Comparison of ENCODE assay signal across 24 cellular contexts in the genomic region with DNA sequence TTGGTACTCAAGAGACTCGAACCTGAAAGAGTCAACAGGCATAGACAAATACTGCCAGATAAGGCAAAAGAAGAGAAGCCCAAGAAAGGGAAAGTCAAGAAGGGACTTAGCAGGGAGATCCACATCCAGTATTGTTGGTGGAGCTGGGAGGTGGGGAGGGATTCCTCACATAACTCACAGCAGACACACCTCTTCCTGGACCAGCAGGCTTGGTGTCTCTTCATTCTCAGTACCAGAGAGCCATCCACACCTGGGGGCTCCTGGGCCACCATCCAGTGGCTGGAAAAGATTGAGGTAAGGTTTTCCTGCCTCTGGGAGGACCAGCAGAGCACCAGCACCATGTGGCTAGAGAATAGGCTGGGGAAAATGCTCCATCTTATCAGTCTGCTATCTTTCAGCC.
DNase-seq lines count a peak whose midpoint lies in the region; ATAC-seq, FAIRE-seq and TF ChIP-seq lines count a peak whose summit lies in the region.
"Had no signal": no experiment of that assay in that cellular context is flagged by ENCODE, and none has a peak within 500 bp of the region (broad histone marks: within the 10 kb centered on the region; RNA-seq: fewer than 3 reads in every experiment).

No MANE protein-coding gene starts in this region.

- H2BK120ac ChIP-seq in IMR-90 (ENCODE audit: low read depth, low read length) (no peak overlapping the region), H1 (replicated peaks; ENCODE audit: low read depth, low read length) (no peak overlapping the region), trophoblast cell (ENCODE audit: insufficient read depth, low read length, poor library complexity) (no peak overlapping the region)

- H2BK5ac ChIP-seq in IMR-90 (ENCODE audit: low read depth, low read length, poor library complexity, severe bottlenecking) (no peak overlapping the region), H1 (ENCODE audit: low read depth, low read length) (no peak overlapping the region), trophoblast cell (ENCODE audit: low read depth, low read length, poor library complexity) (no peak overlapping the region)

- H3K4me1 Mint-ChIP-seq in activated naive CD4-positive, alpha-beta T cell treated with anti-CD3 and anti-CD28 coated beads, Interleukin-2, amount 10 ng/mL, durations not matched to agents 7 days and 5 days = no peaks in the 10 kb centered on the region
- H3K4me1 Mint-ChIP-seq: B cell had no signal

- no peak for TF ChIP-seq EP300 in H1 (IDR thresholded peaks at IDR 0.05; ENCODE audit: borderline replicate concordance in 1 of 2, low read depth in 2 of 2, low read length in 2 of 2)

- H3K18ac ChIP-seq in IMR-90 (ENCODE audit: low read depth, low read length) (no peak overlapping the region), H1 (ENCODE audit: extremely low read depth, low read length) (no peak overlapping the region), trophoblast cell (ENCODE audit: low read length) (no peak overlapping the region)

- H4K8ac ChIP-seq in IMR-90 (ENCODE audit: low read depth in 2 of 2, low read length in 2 of 2) (no peak overlapping the region), H1 (ENCODE audit: extremely low read depth, insufficient read depth, low read length) (no peak overlapping the region), trophoblast cell (ENCODE audit: low read depth, low read length) (no peak overlapping the region)

- peak overlapping the region; percentile 26 for H2AFZ ChIP-seq in IMR-90 (replicated peaks; ENCODE audit: low read length, poor library complexity)
- no peak overlapping the region for H2AFZ ChIP-seq in H1 (ENCODE audit: low read length)
- H2AFZ ChIP-seq in trophoblast cell (ENCODE audit: insufficient read depth, low read length, poor library complexity) = no peak overlapping the region
- H2AFZ ChIP-seq: GM23338 had no signal

- dilution Hi-C loops in IMR-90 (cut with HindIII; ENCODE audit: low sequenced_read_pairs, unreplicated experiment) = no loop called here

- H4K20me1 ChIP-seq in IMR-90 (ENCODE audit: insufficient read depth, low read length) (no peaks in the 10 kb centered on the region), H1 (replicated peaks in 1 of 2; ENCODE audit: control insufficient read depth in 1 of 2, insufficient read depth in 2 of 2, low read length in 2 of 2) (no peaks in the 10 kb centered on the region)
- H4K20me1 ChIP-seq: BLaER1 treated with 17β-estradiol and CSF1 and Interleukin-3, amounts not matched to agents 10 nM and 100 nM had no signal

- no peak overlapping the region for H4K12ac ChIP-seq in trophoblast cell (ENCODE audit: low read depth, low read length)

- H3K27me3 ChIP-seq in IMR-90 (ENCODE audit: control insufficient read depth, insufficient read depth, low read length) = no peaks in the 10 kb centered on the region; the same call in 1 of the 2 replicates
- no peaks in the 10 kb centered on the region for H3K27me3 ChIP-seq in H1 (replicated peaks in 1 of 4; ENCODE audit: control insufficient read depth in 3 of 4, extremely low read depth in 1 of 4, insufficient read depth in 3 of 4, low read length in 3 of 4)
- no peaks in the 10 kb centered on the region for H3K27me3 ChIP-seq in trophoblast cell (ENCODE audit: insufficient read depth, low read length)
- H3K27me3 ChIP-seq: BLaER1 treated with 17β-estradiol and CSF1 and Interleukin-3, amounts not matched to agents 10 nM and 100 nM had no signal

- H3K79me1 ChIP-seq in IMR-90 (ENCODE audit: low read depth in 1 of 2, low read length in 2 of 2) (no peaks in the 10 kb centered on the region), H1 (ENCODE audit: low read depth, low read length) (no peaks in the 10 kb centered on the region), trophoblast cell (ENCODE audit: low read length) (no peaks in the 10 kb centered on the region)

- peaks cover 4% of the 10 kb centered on the region for H3K27me3 Mint-ChIP-seq in activated naive CD4-positive, alpha-beta T cell treated with anti-CD3 and anti-CD28 coated beads, Interleukin-2, amount 10 ng/mL, durations not matched to agents 7 days and 5 days
- H3K27me3 Mint-ChIP-seq: B cell, IgD-negative memory B cell had no signal

- H3K36me3 ChIP-seq in IMR-90 (ENCODE audit: control insufficient read depth, insufficient read depth, low read length) (no peaks in the 10 kb centered on the region), H1 (ENCODE audit: control insufficient read depth in 2 of 4, insufficient read depth in 4 of 4, low read length in 3 of 4) (no peaks in the 10 kb centered on the region), trophoblast cell (ENCODE audit: control insufficient read depth in 1 of 2, insufficient read depth in 2 of 2, low read length in 2 of 2) (no peaks in the 10 kb centered on the region)
- H3K36me3 ChIP-seq: BLaER1 treated with 17β-estradiol and CSF1 and Interleukin-3, amounts not matched to agents 10 nM and 100 nM had no signal

- POLR2A ChIA-PET in IMR-90 (lab: Charles Lee; ENCODE audit: unreplicated experiment) = no interaction called here
- POLR2A ChIA-PET in H1 (lab: Charles Lee; ENCODE audit: partially characterized antibody) = no interaction called here

- no peak for TF ChIP-seq RAD21 in IMR-90 (IDR thresholded peaks at IDR 0.05; ENCODE audit: low read length)
- no peak for TF ChIP-seq RAD21 in H1 (IDR thresholded peaks at IDR 0.05 in 1 of 2, conservative IDR thresholded peaks at IDR 0.05 in 1 of 2; ENCODE audit: low read depth in 2 of 2, low read length in 2 of 2)

- H3K36me3 Mint-ChIP-seq in activated naive CD4-positive, alpha-beta T cell treated with anti-CD3 and anti-CD28 coated beads, Interleukin-2, amount 10 ng/mL, durations not matched to agents 7 days and 5 days = no peaks in the 10 kb centered on the region
- H3K36me3 Mint-ChIP-seq: CD8-positive, alpha-beta T cell; IgD-negative memory B cell had no signal

- H3K9ac ChIP-seq in IMR-90 (ENCODE audit: low read depth, low read length) = no peak overlapping the region
- no peak overlapping the region for H3K9ac ChIP-seq in H1 (replicated peaks in 1 of 4; ENCODE audit: extremely low read depth in 1 of 4, low read depth in 3 of 4, low read length in 3 of 4)
- H3K9ac ChIP-seq in trophoblast cell (ENCODE audit: low read length) = no peak overlapping the region
- H3K9ac ChIP-seq: BLaER1 treated with 17β-estradiol and CSF1 and Interleukin-3, amounts not matched to agents 10 nM and 100 nM had no signal

- CTCF ChIA-PET in IMR-90 (lab: Yijun Ruan, JAX) = no interaction called here
- CTCF ChIA-PET in H1 (lab: Charles Lee; ENCODE audit: partially characterized antibody) = no interaction called here
- CTCF ChIA-PET in activated naive CD4-positive, alpha-beta T cell treated with anti-CD3 and anti-CD28 coated beads, Interleukin-2, amount 10 ng/mL, durations not matched to agents 7 days and 5 days (lab: Charles Lee) = no interaction called here

- H3K4me2 ChIP-seq in IMR-90 (ENCODE audit: low read depth, low read length) = no peak overlapping the region
- H3K4me2 ChIP-seq in H1 (ENCODE audit: insufficient read depth in 1 of 2, low read depth in 2 of 2, low read length in 2 of 2) = no peak overlapping the region
- H3K4me2 ChIP-seq in trophoblast cell (ENCODE audit: low read length) = no peak overlapping the region
- H3K4me2 ChIP-seq: BLaER1 treated with 17β-estradiol and CSF1 and Interleukin-3, amounts not matched to agents 10 nM and 100 nM; GM23338 had no signal

- H3K9me3 Mint-ChIP-seq in activated naive CD4-positive, alpha-beta T cell treated with anti-CD3 and anti-CD28 coated beads, Interleukin-2, amount 10 ng/mL, durations not matched to agents 7 days and 5 days = peaks cover 2% of the 10 kb centered on the region
- H3K9me3 Mint-ChIP-seq: GM23338 had no signal

- H2BK12ac ChIP-seq in H1 (ENCODE audit: low read depth, low read length) = no peak overlapping the region
- H2BK12ac ChIP-seq in trophoblast cell (ENCODE audit: low read length) = peak overlapping the region; percentile 22

- in situ Hi-C loops in IMR-90 (cut with MboI; ENCODE audit: low sequenced_read_pairs) = no loop called here

- no peak overlapping the region for H2AK9ac ChIP-seq in IMR-90 (replicated peaks; ENCODE audit: low read depth, low read length, poor library complexity)

- H4K5ac ChIP-seq in IMR-90 (ENCODE audit: low read depth, low read length) (no peak overlapping the region), H1 (ENCODE audit: insufficient read length, low read depth, low read length) (no peak overlapping the region)

- no peak for DNase-seq in IMR-90
- no peak for DNase-seq in H1 (ENCODE audit: low read depth in 1 of 2, low spot score in 2 of 2)
- DNase-seq in iPS-NIHi7 (ENCODE audit: extremely low spot score) = peak; percentile 22
- DNase-seq in trophoblast cell = no peak
- DNase-seq in ecto neural progenitor cell (ENCODE audit: low spot score) = no peak
- no peak for DNase-seq in activated naive CD4-positive, alpha-beta T cell treated with anti-CD3 and anti-CD28 coated beads, Interleukin-2, amount 10 ng/mL, durations not matched to agents 7 days and 5 days
- DNase-seq: 8988T; Calu3; CD8-positive, alpha-beta T cell; DMS 273 treated with DMSO at 0.1 percent for 48 hours; DMS53; DND-41; EL; H7; HFFc6 had no signal

- H3K14ac ChIP-seq in IMR-90 (replicated peaks; ENCODE audit: low read depth, low read length) = no peak overlapping the region
- no peak overlapping the region for H3K14ac ChIP-seq in H1 (ENCODE audit: insufficient read length)
- no peak overlapping the region for H3K14ac ChIP-seq in trophoblast cell (ENCODE audit: low read length)

- H3K23ac ChIP-seq in IMR-90 (ENCODE audit: low read depth, low read length) (no peak overlapping the region), H1 (ENCODE audit: insufficient read length) (no peak overlapping the region), trophoblast cell (ENCODE audit: low read length) (no peak overlapping the region)

- no peak for TF ChIP-seq POLR2A in IMR-90 (IDR thresholded peaks at IDR 0.05; ENCODE audit: low read depth, low read length)
- TF ChIP-seq POLR2A in H1 (IDR thresholded peaks at IDR 0.05; ENCODE audit: control extremely low read depth in 1 of 2, low read depth in 2 of 2, low read length in 2 of 2) = no peak

- no peak overlapping the region for H2BK20ac ChIP-seq in IMR-90 (ENCODE audit: low read depth, low read length)
- H2BK20ac ChIP-seq in H1 (ENCODE audit: low read length) = no peak overlapping the region

- H3K79me2 ChIP-seq in H1 (ENCODE audit: control insufficient read depth in 1 of 2, insufficient read depth in 2 of 2, low read length in 2 of 2) = no peaks in the 10 kb centered on the region
- H3K79me2 ChIP-seq in trophoblast cell (ENCODE audit: control insufficient read depth, insufficient read depth, low read length, poor library complexity) = no peaks in the 10 kb centered on the region

- no peak overlapping the region for H3K27ac ChIP-seq in IMR-90 (ENCODE audit: insufficient read depth, low read length)
- H3K27ac ChIP-seq in H1 (ENCODE audit: low read depth, low read length) = no peak overlapping the region
- no peak overlapping the region for H3K27ac ChIP-seq in trophoblast cell (ENCODE audit: low read depth, low read length)
- H3K27ac ChIP-seq: BLaER1 treated with 17β-estradiol and CSF1 and Interleukin-3, amounts not matched to agents 10 nM and 100 nM had no signal

- no peak overlapping the region for H3K27ac Mint-ChIP-seq in activated naive CD4-positive, alpha-beta T cell treated with anti-CD3 and anti-CD28 coated beads, Interleukin-2, amount 10 ng/mL, durations not matched to agents 7 days and 5 days
- H3K27ac Mint-ChIP-seq: B cell; CD8-positive, alpha-beta T cell; GM23338; HFFc6; IgD-negative memory B cell had no signal

- FAIRE-seq in H1 (lab: Jason Lieb, UNC) = no peak
- FAIRE-seq: GM12878, GM19239, HTR-8/SVneo had no signal

- H3K56ac ChIP-seq in IMR-90 (ENCODE audit: extremely low read depth, insufficient read depth, low read length) = no peak overlapping the region
- H3K56ac ChIP-seq in H1 (replicated peaks; ENCODE audit: insufficient read length, low read depth, low read length) = no peak overlapping the region

- no peaks in the 10 kb centered on the region for H3K4me1 ChIP-seq in IMR-90 (ENCODE audit: control insufficient read depth, insufficient read depth, low read length)
- no peaks in the 10 kb centered on the region for H3K4me1 ChIP-seq in H1 (replicated peaks in 1 of 4; ENCODE audit: control insufficient read depth in 3 of 4, insufficient read depth in 4 of 4, low read length in 3 of 4)
- H3K4me1 ChIP-seq in trophoblast cell (ENCODE audit: control insufficient read depth in 1 of 2, insufficient read depth in 2 of 2, low read length in 2 of 2) = peaks cover 4 to 6% of the 10 kb centered on the region in 2 experiments
- H3K4me1 ChIP-seq: BLaER1 treated with 17β-estradiol and CSF1 and Interleukin-3, amounts not matched to agents 10 nM and 100 nM had no signal

- intact Hi-C loops in IMR-90 (cut with micrococcal nuclease) = no loop called here

- H3K4me3 Mint-ChIP-seq in activated naive CD4-positive, alpha-beta T cell treated with anti-CD3 and anti-CD28 coated beads, Interleukin-2, amount 10 ng/mL, durations not matched to agents 7 days and 5 days = no peak overlapping the region
- H3K4me3 Mint-ChIP-seq: B cell; CD8-positive, alpha-beta T cell; GM23338; HFFc6; IgD-negative memory B cell had no signal

- ATAC-seq in IMR-90 (ENCODE audit: low read depth) = no peak
- no peak for ATAC-seq in GM21515 (IDR thresholded peaks at IDR 0.05; ENCODE audit: unreplicated experiment)
- ATAC-seq: CD8-positive, alpha-beta T cell; GM12878; GM23338; HCT116 had no signal

- H4K91ac ChIP-seq in IMR-90 (ENCODE audit: insufficient read depth, low read depth, low read length) (no peak overlapping the region), H1 (replicated peaks; ENCODE audit: insufficient read length, low read length) (no peak overlapping the region), trophoblast cell (ENCODE audit: low read depth, low read length) (no peak overlapping the region)

- H3K4ac ChIP-seq in IMR-90 (ENCODE audit: low read depth, low read length) (no peak overlapping the region), H1 (replicated peaks; ENCODE audit: insufficient read length, low read depth, low read length) (no peak overlapping the region), trophoblast cell (ENCODE audit: low read depth, low read length) (no peak overlapping the region)

- TF ChIP-seq CTCF in IMR-90 (conservative IDR thresholded peaks at IDR 0.05; ENCODE audit: low read depth, low read length) = no peak
- no peak for TF ChIP-seq CTCF in H1 (IDR thresholded peaks at IDR 0.05; ENCODE audit: control extremely low read depth in 1 of 3, insufficient read depth in 1 of 3, low read depth in 1 of 3, low read length in 3 of 3)

- WGBS in IMR-90 (ENCODE audit: extremely low coverage in 2 of 2, insufficient read length in 1 of 2), 2 experiments = no CpG with 5 or more reads among the region's 1 CpG
- 94% methylated on average over 1 of the region's 1 CpG; no CpG with 5 or more reads in 1 of the 2 experiments for WGBS in H1 (ENCODE audit: extremely low coverage in 1 of 2, insufficient coverage in 1 of 2, insufficient read length in 1 of 2, insufficient replicate concordance in 2 of 2, low coverage in 1 of 2, low lambda C conversion rate in 2 of 2, missing lambda C conversion rate in 1 of 2), 2 experiments
- WGBS in trophoblast cell (ENCODE audit: extremely low coverage, insufficient coverage, insufficient read length) = no CpG with 5 or more reads among the region's 1 CpG

- no peak overlapping the region for H2BK15ac ChIP-seq in IMR-90 (ENCODE audit: low read depth, low read length)
- H2BK15ac ChIP-seq in H1 (ENCODE audit: low read length) = no peak overlapping the region

- no peaks in the 10 kb centered on the region for H3K9me1 ChIP-seq in IMR-90 (ENCODE audit: insufficient read depth, low read length)

- no TSS peak for BruUV-seq in IMR-90 (replicated peaks; lab: Mats Ljungman, UMichigan)

- H3K23me2 ChIP-seq in H1 (ENCODE audit: low read depth, low read length) = no peaks in the 10 kb centered on the region

- H3K4me3 ChIP-seq in IMR-90 (ENCODE audit: insufficient read depth, low read depth, low read length) (no peak overlapping the region), H1 (ENCODE audit: extremely low read depth in 1 of 4, insufficient read depth in 2 of 4, low read depth in 3 of 4, low read length in 4 of 4) (no peak overlapping the region), trophoblast cell (ENCODE audit: low read depth, low read length) (no peak overlapping the region)
- H3K4me3 ChIP-seq: BLaER1 treated with 17β-estradiol and CSF1 and Interleukin-3, amounts not matched to agents 10 nM and 100 nM; GM12878; GM23338 had no signal

- H3K9me3 ChIP-seq in IMR-90 (ENCODE audit: control insufficient read depth, insufficient read depth, low read length) (no peaks in the 10 kb centered on the region), H1 (ENCODE audit: insufficient read depth in 2 of 2, low read depth in 1 of 2, low read length in 1 of 2) (no peaks in the 10 kb centered on the region), trophoblast cell (ENCODE audit: insufficient read depth, low read depth, low read length) (no peaks in the 10 kb centered on the region)

- H2AK5ac ChIP-seq in IMR-90 (ENCODE audit: low read depth, low read length) = no peak overlapping the region
- H2AK5ac ChIP-seq in H1 (ENCODE audit: low read depth, low read length) = peak overlapping the region; percentile 53; the same call in 1 of the 2 replicates
- H2AK5ac ChIP-seq in trophoblast cell (ENCODE audit: low read length) = no peak overlapping the region
